Comparison of ENCODE assay signal across 29 cellular contexts in the genomic region with DNA sequence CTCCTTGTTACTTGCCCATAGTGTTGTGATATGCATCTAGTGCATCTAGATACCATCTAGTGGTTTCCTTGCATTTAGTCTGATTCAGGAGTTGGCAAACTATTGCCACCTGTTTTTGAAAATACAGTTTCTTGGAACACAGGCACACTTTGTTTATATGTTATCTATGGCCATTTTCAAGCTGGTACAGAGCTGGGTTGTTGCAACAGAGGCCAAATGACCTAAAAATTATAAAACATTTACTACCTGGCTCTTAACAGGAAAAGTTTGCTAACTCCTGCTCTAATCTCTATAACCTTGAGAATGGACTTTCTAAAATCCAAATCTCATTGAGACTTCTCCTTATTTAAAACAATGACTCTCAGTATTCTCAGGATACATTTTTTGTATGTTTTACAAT. TPM values are rescaled to one million over a fixed set of nuclear protein-coding genes. Genes with fewer than 3 reads are reported as not detected.
A peak's percentile ranks its signal among the peaks of the same experiment; 100 is the strongest.
DNase-seq lines count a peak whose midpoint lies in the region; ATAC-seq, FAIRE-seq and TF ChIP-seq lines count a peak whose summit lies in the region.
"Had no signal": no experiment of that assay in that cellular context is flagged by ENCODE, and none has a peak within 500 bp of the region (broad histone marks: within the 10 kb centered on the region; RNA-seq: fewer than 3 reads in every experiment).

No MANE protein-coding gene starts in this region.

- 0 out of 2 replicates have a peak, but pooled peaks cover 4% of the 10 kb centered on the region for H3K9me2 ChIP-seq in PC-3 (replicated peaks; ENCODE audit: low read length)

- intact Hi-C loops in PC-3 (cut with micrococcal nuclease) = no loop called here
- intact Hi-C loops in body of pancreas (cut with DNase I) = no loop called here
- intact Hi-C loops in Right ventricle myocardium inferior (cut with DNase I) = loop anchor here (10.0 kb wide), 1 partner anchor 70 kb away; no protein-coding TSS in a partner anchor

- no peak overlapping the region for H3K4me2 ChIP-seq in DND-41 (ENCODE audit: insufficient read depth, low read length)
- no peak overlapping the region for H3K4me2 ChIP-seq in PC-3 (ENCODE audit: low read length)
- H3K4me2 ChIP-seq: BLaER1 had no signal

- H3K4me3 ChIP-seq in DND-41 (ENCODE audit: low read depth in 1 of 2, low read length in 2 of 2) (no peak overlapping the region), PC-3 (ENCODE audit: low read length) (no peak overlapping the region), body of pancreas (no peak overlapping the region)
- H3K4me3 ChIP-seq: BLaER1 had no signal

- no peak for TF ChIP-seq POLR2A in body of pancreas (IDR thresholded peaks at IDR 0.05)
- no peak for TF ChIP-seq POLR2A in GM12891 (IDR thresholded peaks at IDR 0.05; ENCODE audit: low read depth, low read length)

- DNase-seq in DND-41 (no peak), PC-3 (no peak), body of pancreas (no peak), left lobe of liver (ENCODE audit: low spot score) (no peak), GM12891 (ENCODE audit: insufficient read length, low spot score) (no peak), Right ventricle myocardium inferior (ENCODE audit: missing footprints) (no peak), superior temporal gyrus (ENCODE audit: extremely low spot score) (no peak), NCI-H345 treated with DMSO at 0.1 percent for 48 hours (lab: John Stamatoyannopoulos, UW; ENCODE audit: unreplicated experiment) (no peak)
- DNase-seq: 8988T; ACHN; BE2C; C1 segment of cervical spinal cord; CD4-positive, alpha-beta memory T cell; CD4-positive, CD25-positive, alpha-beta regulatory T cell; CD8-positive, alpha-beta memory T cell; COR-L47; DMS 273 treated with DMSO at 0.1 percent for 48 hours; DMS153; DMS53; DMS79; GF-D8 had no signal

- 0 out of 3 replicates have a peak, but pooled peaks have one; percentile 39 for ATAC-seq in DND-41 (ENCODE audit: insufficient read depth, low read depth)
- ATAC-seq in PC-3 = peak; percentile 45; the same call in 1 of the 2 replicates
- ATAC-seq in body of pancreas = peak; percentile 58
- ATAC-seq in left lobe of liver = peak; percentile 74
- ATAC-seq in Right ventricle myocardium inferior = no peak

- H3K27ac ChIP-seq in DND-41 (ENCODE audit: low read length) = no peak overlapping the region
- H3K27ac ChIP-seq in PC-3 (ENCODE audit: low read length) = no peak overlapping the region
- H3K27ac ChIP-seq in body of pancreas = peak overlapping the region in 2 of 4 donors; percentile 12 to 40
- H3K27ac ChIP-seq: BLaER1 had no signal

- no peak overlapping the region for H3K9ac ChIP-seq in DND-41 (ENCODE audit: low read depth, low read length)
- H3K9ac ChIP-seq in PC-3 (ENCODE audit: low read length) = no peak overlapping the region
- H3K9ac ChIP-seq: BLaER1 had no signal

- no peak for TF ChIP-seq CTCF in DND-41 (IDR thresholded peaks at IDR 0.05; ENCODE audit: borderline replicate concordance, extremely low read depth, low read length, poor library complexity, severe bottlenecking)
- TF ChIP-seq CTCF in PC-3 (conservative IDR thresholded peaks at IDR 0.05; ENCODE audit: low read depth, low read length) = no peak
- TF ChIP-seq CTCF in body of pancreas (IDR thresholded peaks at IDR 0.05) = no peak

- BruUV-seq in PC-3 (replicated peaks; lab: Mats Ljungman, UMichigan) = no TSS peak

- H2AFZ ChIP-seq in DND-41 (ENCODE audit: low read depth, low read length) (no peak overlapping the region), PC-3 (ENCODE audit: low read length) (no peak overlapping the region)

- H4K20me1 ChIP-seq in DND-41 (ENCODE audit: insufficient read depth, low read length) (no peaks in the 10 kb centered on the region), PC-3 (ENCODE audit: low read length) (no peaks in the 10 kb centered on the region)
- H4K20me1 ChIP-seq: BLaER1 had no signal

- CTCF ChIA-PET in PC-3 (lab: Charles Lee) = no interaction called here

- no peaks in the 10 kb centered on the region for H3K27me3 ChIP-seq in DND-41 (ENCODE audit: insufficient read depth, low read length, poor library complexity)
- no peaks in the 10 kb centered on the region for H3K27me3 ChIP-seq in PC-3 (ENCODE audit: low read length)
- H3K27me3 ChIP-seq in body of pancreas = no peaks in the 10 kb centered on the region
- H3K27me3 ChIP-seq: BE2C, BLaER1 had no signal

- H3K9me3 ChIP-seq in DND-41 (ENCODE audit: insufficient read depth, low read length, severe bottlenecking) (no peaks in the 10 kb centered on the region), PC-3 (ENCODE audit: low read length) (no peaks in the 10 kb centered on the region), body of pancreas (no peaks in the 10 kb centered on the region)
- H3K9me3 ChIP-seq: BE2C had no signal

- no peak for FAIRE-seq in GM12891 (lab: Jason Lieb, UNC)
- FAIRE-seq: A204.1, G401.6, GM12892, GM18507 had no signal

- H3K36me3 ChIP-seq in DND-41 (ENCODE audit: insufficient read depth, low read length) (no peaks in the 10 kb centered on the region), PC-3 (ENCODE audit: low read depth, low read length) (no peaks in the 10 kb centered on the region), body of pancreas (replicated peaks in 1 of 2; ENCODE audit: insufficient read depth in 1 of 2, low read depth in 2 of 2) (no peaks in the 10 kb centered on the region)
- H3K36me3 ChIP-seq: BE2C, BLaER1 had no signal

- no peaks in the 10 kb centered on the region for H3F3A ChIP-seq in PC-3 (ENCODE audit: low read length, unreplicated experiment)

- POLR2A ChIA-PET in PC-3 (lab: Charles Lee; ENCODE audit: unreplicated experiment) = no interaction called here

- H3K4me1 ChIP-seq in DND-41 (ENCODE audit: insufficient read depth, low read length) = peaks cover 6% of the 10 kb centered on the region; the same call in 1 of the 2 replicates
- no peaks in the 10 kb centered on the region for H3K4me1 ChIP-seq in PC-3 (ENCODE audit: insufficient read depth, low read length)
- peaks cover 6% of the 10 kb centered on the region for H3K4me1 ChIP-seq in body of pancreas
- H3K4me1 ChIP-seq: BE2C, BLaER1 had no signal

- H3K79me2 ChIP-seq in DND-41 (ENCODE audit: insufficient read depth, low read length) (no peaks in the 10 kb centered on the region), PC-3 (ENCODE audit: low read length) (no peaks in the 10 kb centered on the region)

TF ChIP-seq in GM12891, 5 proteins besides CTCF, POLR2A, EP300 and RAD21:
- TF ChIP-seq TAF1 (IDR thresholded peaks at IDR 0.05; ENCODE audit: low read depth, low read length) = no peak
- no peak for TF ChIP-seq POLR2AphosphoS5 (IDR thresholded peaks at IDR 0.05; ENCODE audit: low read depth, low read length)
- TF ChIP-seq SPI1 (IDR thresholded peaks at IDR 0.05; ENCODE audit: low read depth, low read length) = no peak
TF ChIP-seq in GM12891: peak in this region for 0.

RNA-seq across cellular contexts. Expression of a gene that starts 19.4 kb away (rescaled TPM):
- total RNA-seq in PC-3 (2014; rRNA removed) (42.7 and 52.3 TPM in 2 replicates), body of pancreas (10 to 100 TPM; 37.9 to 45.7 TPM), left lobe of liver (23.9 TPM), Right ventricle myocardium inferior (32.8 TPM)
- polyA plus RNA-seq in GM12891 (2012; ENCODE audit: low read depth, missing spikeins) = 12.7 TPM

RNA-seq across cellular contexts. Expression of a gene that starts 29.0 kb away (rescaled TPM):
- total RNA-seq in PC-3 (2014; rRNA removed) (not detected in 2 replicates), body of pancreas (not detected), left lobe of liver (not detected), Right ventricle myocardium inferior (not detected)
- polyA plus RNA-seq in GM12891 (2012; ENCODE audit: low read depth, missing spikeins) = not detected
- total RNA-seq: A673; CD4-positive, alpha-beta memory T cell; CD4-positive, CD25-positive, alpha-beta regulatory T cell; CD8-positive, alpha-beta memory T cell had no signal
- polyA plus RNA-seq: AG04450; CD14-positive monocyte; CD4-positive, alpha-beta memory T cell; CD4-positive, CD25-positive, alpha-beta regulatory T cell; CD8-positive, alpha-beta memory T cell had no signal

RNA-seq across cellular contexts. Expression of a gene that starts 52.1 kb away (rescaled TPM):
- total RNA-seq in PC-3 (2014; rRNA removed) (0.15 TPM in 1 of 2 replicates, not detected in the other), body of pancreas (not detected), left lobe of liver (not detected), Right ventricle myocardium inferior (not detected)
- not detected for polyA plus RNA-seq in GM12891 (2012; ENCODE audit: low read depth, missing spikeins)
- total RNA-seq: A673; CD4-positive, alpha-beta memory T cell; CD4-positive, CD25-positive, alpha-beta regulatory T cell; CD8-positive, alpha-beta memory T cell had no signal
- polyA plus RNA-seq: AG04450; CD14-positive monocyte; CD4-positive, alpha-beta memory T cell; CD4-positive, CD25-positive, alpha-beta regulatory T cell; CD8-positive, alpha-beta memory T cell had no signal
